In the genomic region with DNA sequence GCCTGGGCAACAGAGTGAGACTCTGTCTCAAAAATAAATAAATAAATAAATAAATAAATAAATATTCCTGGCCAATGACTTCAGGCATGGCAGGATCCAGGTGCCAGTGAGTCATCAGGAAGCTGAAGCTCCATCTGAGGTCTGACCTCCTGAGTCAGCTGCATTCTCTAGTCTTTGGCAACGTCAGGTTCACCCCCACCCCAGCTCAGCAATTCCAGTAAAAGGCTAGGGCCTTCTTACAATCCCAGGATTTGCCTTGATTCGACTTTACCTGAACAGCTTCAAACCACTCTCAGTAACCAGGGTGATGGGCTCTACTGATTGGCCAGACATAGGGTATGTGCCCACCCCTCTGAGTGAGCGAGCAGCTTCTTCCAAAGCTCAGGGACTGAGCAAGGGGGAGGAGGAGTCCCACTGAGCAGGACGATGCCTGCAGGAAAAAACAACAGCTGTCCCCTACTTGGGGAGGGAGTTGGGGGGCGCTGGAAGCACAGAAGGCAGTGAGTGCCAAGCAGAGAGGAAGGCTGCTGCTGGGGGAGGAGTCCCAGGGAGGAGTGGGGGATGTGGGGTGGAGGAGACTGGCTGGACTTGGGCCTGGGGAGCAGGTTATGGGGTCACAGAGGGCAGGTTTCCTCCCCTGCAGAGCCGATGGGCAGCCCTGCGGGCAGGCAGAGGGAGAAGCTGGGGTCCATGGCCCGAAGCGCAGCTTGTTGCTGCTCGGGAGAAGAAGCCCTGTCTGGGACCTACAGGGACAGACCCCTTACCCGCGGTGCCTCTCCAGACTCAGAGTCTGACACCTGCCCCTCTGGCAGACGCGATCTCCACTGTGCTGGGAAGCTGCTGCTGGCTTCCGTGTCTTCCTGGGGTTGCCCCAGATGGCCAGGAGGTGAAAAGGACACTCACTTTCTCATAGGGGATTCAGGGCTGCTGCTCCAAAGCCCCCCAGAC, we compare ENCODE assay signal across 1 cellular context.
TF ChIP-seq lines count a peak whose summit lies in the region.

No MANE protein-coding gene starts in this region.

TF ChIP-seq in GM23338, 12 proteins besides CTCF, POLR2A, EP300 and RAD21:
- TF ChIP-seq, protein P1, sequence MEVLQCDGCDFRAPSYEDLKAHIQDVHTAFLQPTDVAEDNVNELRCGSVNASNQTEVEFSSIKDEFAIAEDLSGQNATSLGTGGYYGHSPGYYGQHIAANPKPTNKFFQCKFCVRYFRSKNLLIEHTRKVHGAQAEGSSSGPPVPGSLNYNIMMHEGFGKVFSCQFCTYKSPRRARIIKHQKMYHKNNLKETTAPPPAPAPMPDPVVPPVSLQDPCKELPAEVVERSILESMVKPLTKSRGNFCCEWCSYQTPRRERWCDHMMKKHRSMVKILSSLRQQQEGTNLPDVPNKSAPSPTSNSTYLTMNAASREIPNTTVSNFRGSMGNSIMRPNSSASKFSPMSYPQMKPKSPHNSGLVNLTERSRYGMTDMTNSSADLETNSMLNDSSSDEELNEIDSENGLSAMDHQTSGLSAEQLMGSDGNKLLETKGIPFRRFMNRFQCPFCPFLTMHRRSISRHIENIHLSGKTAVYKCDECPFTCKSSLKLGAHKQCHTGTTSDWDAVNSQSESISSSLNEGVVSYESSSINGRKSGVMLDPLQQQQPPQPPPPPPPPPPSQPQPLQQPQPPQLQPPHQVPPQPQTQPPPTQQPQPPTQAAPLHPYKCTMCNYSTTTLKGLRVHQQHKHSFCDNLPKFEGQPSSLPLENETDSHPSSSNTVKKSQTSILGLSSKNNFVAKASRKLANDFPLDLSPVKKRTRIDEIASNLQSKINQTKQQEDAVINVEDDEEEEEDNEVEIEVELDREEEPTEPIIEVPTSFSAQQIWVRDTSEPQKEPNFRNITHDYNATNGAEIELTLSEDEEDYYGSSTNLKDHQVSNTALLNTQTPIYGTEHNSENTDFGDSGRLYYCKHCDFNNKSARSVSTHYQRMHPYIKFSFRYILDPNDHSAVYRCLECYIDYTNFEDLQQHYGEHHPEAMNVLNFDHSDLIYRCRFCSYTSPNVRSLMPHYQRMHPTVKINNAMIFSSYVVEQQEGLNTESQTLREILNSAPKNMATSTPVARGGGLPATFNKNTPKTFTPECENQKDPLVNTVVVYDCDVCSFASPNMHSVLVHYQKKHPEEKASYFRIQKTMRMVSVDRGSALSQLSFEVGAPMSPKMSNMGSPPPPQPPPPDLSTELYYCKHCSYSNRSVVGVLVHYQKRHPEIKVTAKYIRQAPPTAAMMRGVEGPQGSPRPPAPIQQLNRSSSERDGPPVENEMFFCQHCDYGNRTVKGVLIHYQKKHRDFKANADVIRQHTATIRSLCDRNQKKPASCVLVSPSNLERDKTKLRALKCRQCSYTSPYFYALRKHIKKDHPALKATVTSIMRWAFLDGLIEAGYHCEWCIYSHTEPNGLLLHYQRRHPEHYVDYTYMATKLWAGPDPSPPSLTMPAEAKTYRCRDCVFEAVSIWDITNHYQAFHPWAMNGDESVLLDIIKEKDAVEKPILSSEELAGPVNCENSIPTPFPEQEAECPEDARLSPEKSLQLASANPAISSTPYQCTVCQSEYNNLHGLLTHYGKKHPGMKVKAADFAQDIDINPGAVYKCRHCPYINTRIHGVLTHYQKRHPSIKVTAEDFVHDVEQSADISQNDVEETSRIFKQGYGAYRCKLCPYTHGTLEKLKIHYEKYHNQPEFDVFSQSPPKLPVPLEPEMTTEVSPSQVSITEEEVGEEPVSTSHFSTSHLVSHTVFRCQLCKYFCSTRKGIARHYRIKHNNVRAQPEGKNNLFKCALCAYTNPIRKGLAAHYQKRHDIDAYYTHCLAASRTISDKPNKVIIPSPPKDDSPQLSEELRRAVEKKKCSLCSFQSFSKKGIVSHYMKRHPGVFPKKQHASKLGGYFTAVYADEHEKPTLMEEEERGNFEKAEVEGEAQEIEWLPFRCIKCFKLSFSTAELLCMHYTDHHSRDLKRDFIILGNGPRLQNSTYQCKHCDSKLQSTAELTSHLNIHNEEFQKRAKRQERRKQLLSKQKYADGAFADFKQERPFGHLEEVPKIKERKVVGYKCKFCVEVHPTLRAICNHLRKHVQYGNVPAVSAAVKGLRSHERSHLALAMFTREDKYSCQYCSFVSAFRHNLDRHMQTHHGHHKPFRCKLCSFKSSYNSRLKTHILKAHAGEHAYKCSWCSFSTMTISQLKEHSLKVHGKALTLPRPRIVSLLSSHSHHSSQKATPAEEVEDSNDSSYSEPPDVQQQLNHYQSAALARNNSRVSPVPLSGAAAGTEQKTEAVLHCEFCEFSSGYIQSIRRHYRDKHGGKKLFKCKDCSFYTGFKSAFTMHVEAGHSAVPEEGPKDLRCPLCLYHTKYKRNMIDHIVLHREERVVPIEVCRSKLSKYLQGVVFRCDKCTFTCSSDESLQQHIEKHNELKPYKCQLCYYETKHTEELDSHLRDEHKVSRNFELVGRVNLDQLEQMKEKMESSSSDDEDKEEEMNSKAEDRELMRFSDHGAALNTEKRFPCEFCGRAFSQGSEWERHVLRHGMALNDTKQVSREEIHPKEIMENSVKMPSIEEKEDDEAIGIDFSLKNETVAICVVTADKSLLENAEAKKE (CRISPR knock-in tag; IDR thresholded peaks at IDR 0.05): no peak
- TF ChIP-seq POLR2AphosphoS5 (IDR thresholded peaks at IDR 0.05; ENCODE audit: low read depth) (no peak), EZH2phosphoT487 (IDR thresholded peaks at IDR 0.05; ENCODE audit: unreplicated experiment) (no peak), CREB1 (CRISPR knock-in tag; IDR thresholded peaks at IDR 0.05; ENCODE audit: low read depth) (no peak), ZNF331 (CRISPR knock-in tag; IDR thresholded peaks at IDR 0.05; ENCODE audit: low read depth) (no peak), STAT1 (IDR thresholded peaks at IDR 0.05; ENCODE audit: unreplicated experiment) (no peak), NANOG (IDR thresholded peaks at IDR 0.05; ENCODE audit: borderline replicate concordance) (no peak), ZNF114 (CRISPR knock-in tag; IDR thresholded peaks at IDR 0.05) (no peak), JUNB (IDR thresholded peaks at IDR 0.05; ENCODE audit: unreplicated experiment) (no peak), EZH2 (IDR thresholded peaks at IDR 0.05; ENCODE audit: low read depth, unreplicated experiment) (no peak)
- TF ChIP-seq, protein P2, sequence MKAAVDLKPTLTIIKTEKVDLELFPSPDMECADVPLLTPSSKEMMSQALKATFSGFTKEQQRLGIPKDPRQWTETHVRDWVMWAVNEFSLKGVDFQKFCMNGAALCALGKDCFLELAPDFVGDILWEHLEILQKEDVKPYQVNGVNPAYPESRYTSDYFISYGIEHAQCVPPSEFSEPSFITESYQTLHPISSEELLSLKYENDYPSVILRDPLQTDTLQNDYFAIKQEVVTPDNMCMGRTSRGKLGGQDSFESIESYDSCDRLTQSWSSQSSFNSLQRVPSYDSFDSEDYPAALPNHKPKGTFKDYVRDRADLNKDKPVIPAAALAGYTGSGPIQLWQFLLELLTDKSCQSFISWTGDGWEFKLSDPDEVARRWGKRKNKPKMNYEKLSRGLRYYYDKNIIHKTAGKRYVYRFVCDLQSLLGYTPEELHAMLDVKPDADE (IDR thresholded peaks at IDR 0.05): no peak
- TF ChIP-seq, protein P3, sequence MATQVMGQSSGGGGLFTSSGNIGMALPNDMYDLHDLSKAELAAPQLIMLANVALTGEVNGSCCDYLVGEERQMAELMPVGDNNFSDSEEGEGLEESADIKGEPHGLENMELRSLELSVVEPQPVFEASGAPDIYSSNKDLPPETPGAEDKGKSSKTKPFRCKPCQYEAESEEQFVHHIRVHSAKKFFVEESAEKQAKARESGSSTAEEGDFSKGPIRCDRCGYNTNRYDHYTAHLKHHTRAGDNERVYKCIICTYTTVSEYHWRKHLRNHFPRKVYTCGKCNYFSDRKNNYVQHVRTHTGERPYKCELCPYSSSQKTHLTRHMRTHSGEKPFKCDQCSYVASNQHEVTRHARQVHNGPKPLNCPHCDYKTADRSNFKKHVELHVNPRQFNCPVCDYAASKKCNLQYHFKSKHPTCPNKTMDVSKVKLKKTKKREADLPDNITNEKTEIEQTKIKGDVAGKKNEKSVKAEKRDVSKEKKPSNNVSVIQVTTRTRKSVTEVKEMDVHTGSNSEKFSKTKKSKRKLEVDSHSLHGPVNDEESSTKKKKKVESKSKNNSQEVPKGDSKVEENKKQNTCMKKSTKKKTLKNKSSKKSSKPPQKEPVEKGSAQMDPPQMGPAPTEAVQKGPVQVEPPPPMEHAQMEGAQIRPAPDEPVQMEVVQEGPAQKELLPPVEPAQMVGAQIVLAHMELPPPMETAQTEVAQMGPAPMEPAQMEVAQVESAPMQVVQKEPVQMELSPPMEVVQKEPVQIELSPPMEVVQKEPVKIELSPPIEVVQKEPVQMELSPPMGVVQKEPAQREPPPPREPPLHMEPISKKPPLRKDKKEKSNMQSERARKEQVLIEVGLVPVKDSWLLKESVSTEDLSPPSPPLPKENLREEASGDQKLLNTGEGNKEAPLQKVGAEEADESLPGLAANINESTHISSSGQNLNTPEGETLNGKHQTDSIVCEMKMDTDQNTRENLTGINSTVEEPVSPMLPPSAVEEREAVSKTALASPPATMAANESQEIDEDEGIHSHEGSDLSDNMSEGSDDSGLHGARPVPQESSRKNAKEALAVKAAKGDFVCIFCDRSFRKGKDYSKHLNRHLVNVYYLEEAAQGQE (IDR thresholded peaks at IDR 0.05; ENCODE audit: unreplicated experiment): no peak
TF ChIP-seq in GM23338: peak in this region for 0.
